In genomic region chr1:204093756-204094155, GRCh38 we compare ENCODE assay signal across 19 cellular contexts. TPM values are rescaled to one million over a fixed set of nuclear protein-coding genes. Genes with fewer than 3 reads are reported as not detected.
DNase-seq lines count a peak whose midpoint lies in the region; ATAC-seq, FAIRE-seq and TF ChIP-seq lines count a peak whose summit lies in the region.
"Had no signal": no experiment of that assay in that cellular context is flagged by ENCODE, and none has a peak within 500 bp of the region (broad histone marks: within the 10 kb centered on the region; RNA-seq: fewer than 3 reads in every experiment).

No MANE protein-coding gene starts in this region.

- intact Hi-C loops in HCT116 (cut with micrococcal nuclease), result no loop called here
- intact Hi-C loops in Panc1 (cut with micrococcal nuclease; ENCODE audit: unreplicated experiment), result no loop called here
- intact Hi-C loops in activated CD4-positive, alpha-beta T cell treated with anti-CD3 and anti-CD28 coated beads, Interleukin-2, amount 10 ng/mL, durations not matched to agents 24 days and 14 days (cut with micrococcal nuclease), result no loop called here

- no peaks in the 10 kb centered on the region for H3K9me3 ChIP-seq in HCT116 (ENCODE audit: control insufficient read depth in 1 of 2, insufficient read depth in 1 of 2, low read depth in 1 of 2, low read length in 2 of 2)
- no peaks in the 10 kb centered on the region for H3K9me3 ChIP-seq in Panc1 (ENCODE audit: control insufficient read depth, insufficient read depth, low read depth, low read length)
- H3K9me3 ChIP-seq in liver (ENCODE audit: control insufficient read depth in 4 of 4, low read length in 3 of 4), result no peaks in the 10 kb centered on the region
- H3K9me3 ChIP-seq in small intestine (ENCODE audit: control insufficient read depth, low read depth), result no peaks in the 10 kb centered on the region

- H3K9me3 Mint-ChIP-seq in activated CD4-positive, alpha-beta T cell treated with anti-CD3 and anti-CD28 coated beads, Interleukin-2, amount 10 ng/mL, durations not matched to agents 24 days and 14 days, result no peaks in the 10 kb centered on the region
- H3K9me3 Mint-ChIP-seq: central memory CD8-positive, alpha-beta T cell; IgD-negative memory B cell; naive thymus-derived CD4-positive, alpha-beta T cell had no signal

- no peak for TF ChIP-seq RAD21 in HCT116 (IDR thresholded peaks at IDR 0.05; ENCODE audit: low read depth)
- TF ChIP-seq RAD21 in liver (IDR thresholded peaks at IDR 0.05), result no peak

- no peaks in the 10 kb centered on the region for H3K36me3 ChIP-seq in HCT116 (ENCODE audit: control insufficient read depth in 1 of 2, insufficient read depth in 2 of 2, low read length in 2 of 2)
- no peaks in the 10 kb centered on the region for H3K36me3 ChIP-seq in Panc1 (ENCODE audit: control insufficient read depth, insufficient read depth, low read length)
- no peaks in the 10 kb centered on the region for H3K36me3 ChIP-seq in liver (ENCODE audit: control insufficient read depth in 4 of 4, insufficient read depth in 3 of 4, low read depth in 1 of 4, low read length in 3 of 4)
- no peaks in the 10 kb centered on the region for H3K36me3 ChIP-seq in small intestine (ENCODE audit: control insufficient read depth in 2 of 2, insufficient read depth in 2 of 2, low read length in 2 of 2)

- RAD21 ChIA-PET in HCT116 (lab: Charles Lee; ENCODE audit: low non-redundant PET in 1 of 2, low total read pairs in 2 of 2, uncharacterized antibody in 2 of 2, unreplicated experiment in 2 of 2), result interaction anchor here in 1 of 2 experiments (0.7 to 0.8 kb wide), 2 partner anchors 13 to 21 kb away, joined by 3 read pairs; partner anchors contain the start of gene SOX13

- H3K79me2 ChIP-seq in HCT116 (ENCODE audit: insufficient read depth, low read length), result peaks cover 35% of the 10 kb centered on the region; the same call in 1 of the 2 replicates

- H3K27me3 Mint-ChIP-seq in activated CD4-positive, alpha-beta T cell treated with anti-CD3 and anti-CD28 coated beads, Interleukin-2, amount 10 ng/mL, durations not matched to agents 24 days and 14 days, result peaks cover 2% of the 10 kb centered on the region
- H3K27me3 Mint-ChIP-seq: central memory CD8-positive, alpha-beta T cell; IgD-negative memory B cell had no signal

- H4K20me1 ChIP-seq in HCT116 (ENCODE audit: insufficient read depth), result no peaks in the 10 kb centered on the region

- no peaks in the 10 kb centered on the region for H3K9me2 ChIP-seq in HCT116 (ENCODE audit: insufficient read depth)

- no peak overlapping the region for H3K4me3 ChIP-seq in HCT116 (replicated peaks in 1 of 2; ENCODE audit: low read depth in 1 of 2, low read length in 2 of 2)
- no peak overlapping the region for H3K4me3 ChIP-seq in Panc1 (ENCODE audit: low read depth in 2 of 2, low read length in 2 of 2)
- H3K4me3 ChIP-seq in liver (ENCODE audit: low read depth in 1 of 3, low read length in 3 of 3), result no peak overlapping the region
- no peak overlapping the region for H3K4me3 ChIP-seq in small intestine (ENCODE audit: low read depth in 1 of 2, low read length in 2 of 2)
- H3K4me3 ChIP-seq: lung had no signal

- H3K27me3 ChIP-seq in HCT116 (ENCODE audit: insufficient read depth, low read length) (no peaks in the 10 kb centered on the region), Panc1 (ENCODE audit: control insufficient read depth, insufficient read depth, low read length) (no peaks in the 10 kb centered on the region), liver (ENCODE audit: control insufficient read depth in 4 of 4, insufficient read depth in 4 of 4, low read length in 3 of 4) (no peaks in the 10 kb centered on the region), small intestine (ENCODE audit: control insufficient read depth in 2 of 2, insufficient read depth in 2 of 2, low read length in 2 of 2) (no peaks in the 10 kb centered on the region)

- DNase-seq in HCT116 (ENCODE audit: low read depth, low spot score), result no peak
- no peak for DNase-seq in Panc1 (ENCODE audit: low read depth, low spot score)
- DNase-seq in small intestine, result no peak
- no peak for DNase-seq in activated CD4-positive, alpha-beta T cell treated with anti-CD3 and anti-CD28 coated beads, Interleukin-2, amount 10 ng/mL, durations not matched to agents 24 days and 14 days
- DNase-seq in HPDE6-E6E7 (ENCODE audit: extremely low spot score), result no peak
- DNase-seq: activated CD4-positive, CD25-positive, alpha-beta regulatory T cell; AML-193; naive thymus-derived CD4-positive, alpha-beta T cell; NCI-H226; SHP77 treated with DMSO at 0.1 percent for 48 hours; stimulated activated CD4-positive, alpha-beta T cell treated with anti-CD3 and anti-CD28 coated beads, Interleukin-15, amount 100 ng/mL, for 24 hours; substantia nigra; T-helper 2 cell had no signal

- no peaks in the 10 kb centered on the region for H3K4me1 Mint-ChIP-seq in activated CD4-positive, alpha-beta T cell treated with anti-CD3 and anti-CD28 coated beads, Interleukin-2, amount 10 ng/mL, durations not matched to agents 24 days and 14 days
- H3K4me1 Mint-ChIP-seq: IgD-negative memory B cell had no signal

- peak overlapping the region; percentile 49; the same call in 1 of the 2 replicates for H3K4me2 ChIP-seq in HCT116 (ENCODE audit: low read length)

- no peaks in the 10 kb centered on the region for H3K36me3 Mint-ChIP-seq in activated CD4-positive, alpha-beta T cell treated with anti-CD3 and anti-CD28 coated beads, Interleukin-2, amount 10 ng/mL, durations not matched to agents 24 days and 14 days (ENCODE audit: low read depth)
- H3K36me3 Mint-ChIP-seq: IgD-negative memory B cell; naive thymus-derived CD4-positive, alpha-beta T cell had no signal

- TF ChIP-seq CTCF in HCT116 (IDR thresholded peaks at IDR 0.05 in 2 of 3, conservative IDR thresholded peaks at IDR 0.05 in 1 of 3; ENCODE audit: borderline replicate concordance in 1 of 3, insufficient read depth in 1 of 3, low read depth in 2 of 3, low read length in 2 of 3) (no peak), Panc1 (IDR thresholded peaks at IDR 0.05) (no peak), liver (IDR thresholded peaks at IDR 0.05; ENCODE audit: low read depth, low read length, missing input control) (no peak)

- H3K4me1 ChIP-seq in HCT116 (ENCODE audit: control insufficient read depth in 1 of 2, insufficient read depth in 2 of 2, low read length in 2 of 2) (peaks cover 32 to 56% of the 10 kb centered on the region in 2 experiments), Panc1 (ENCODE audit: control insufficient read depth, insufficient read depth, low read length) (peaks cover 32% of the 10 kb centered on the region), liver (ENCODE audit: control insufficient read depth in 4 of 4, insufficient read depth in 4 of 4, low read length in 3 of 4) (peaks cover 4 to 40% (median 17%) of the 10 kb centered on the region in 4 donors), small intestine (ENCODE audit: control insufficient read depth in 2 of 2, insufficient read depth in 1 of 2, low read depth in 1 of 2, low read length in 1 of 2) (peaks cover 0 to 7% of the 10 kb centered on the region in 2 donors)

- in situ Hi-C loops in Panc1 (cut with HindIII; ENCODE audit: low pct_unique_long_range_greater_than_20kb, low sequenced_read_pairs), result no loop called here

- ATAC-seq in HCT116 (no peak), Panc1 (no peak), GM19328 (IDR thresholded peaks at IDR 0.05; ENCODE audit: unreplicated experiment) (no peak), HG03045 (IDR thresholded peaks at IDR 0.05; ENCODE audit: unreplicated experiment) (no peak)
- ATAC-seq: naive thymus-derived CD4-positive, alpha-beta T cell had no signal

- no peak overlapping the region for H3K9ac ChIP-seq in HCT116 (ENCODE audit: low read length)
- peak overlapping the region in 1 of 2 donors; percentile 24 for H3K9ac ChIP-seq in liver (ENCODE audit: low read depth in 1 of 2, low read length in 2 of 2)

- BruUV-seq in HCT116 (replicated peaks; lab: Mats Ljungman, UMichigan), result no TSS peak
- no TSS peak for BruUV-seq in Panc1 (replicated peaks; lab: Mats Ljungman, UMichigan)

- FAIRE-seq in small intestine (lab: Jason Lieb, UNC), result no peak

- no peak for TF ChIP-seq POLR2A in HCT116 (IDR thresholded peaks at IDR 0.05; ENCODE audit: borderline replicate concordance, extremely low read depth, insufficient read depth, insufficient read length)

- H3K4me3 Mint-ChIP-seq in activated CD4-positive, alpha-beta T cell treated with anti-CD3 and anti-CD28 coated beads, Interleukin-2, amount 10 ng/mL, durations not matched to agents 24 days and 14 days, result no peak overlapping the region
- H3K4me3 Mint-ChIP-seq: central memory CD8-positive, alpha-beta T cell; IgD-negative memory B cell; naive thymus-derived CD4-positive, alpha-beta T cell had no signal

- 81% methylated on average over 1 of the region's 1 CpG for WGBS in liver
- 67 to 92% (median 77%) methylated on average over 1 of the region's 1 CpG for WGBS in small intestine, 3 donors

- H3K27ac Mint-ChIP-seq in activated CD4-positive, alpha-beta T cell treated with anti-CD3 and anti-CD28 coated beads, Interleukin-2, amount 10 ng/mL, durations not matched to agents 24 days and 14 days, result no peak overlapping the region
- H3K27ac Mint-ChIP-seq: IgD-negative memory B cell; naive thymus-derived CD4-positive, alpha-beta T cell had no signal

- CTCF ChIA-PET in HCT116 (lab: Charles Lee), result no interaction called here
- CTCF ChIA-PET in Panc1 (lab: Charles Lee), result no interaction called here

- H3K27ac ChIP-seq in HCT116 (ENCODE audit: low read depth, low read length), result no peak overlapping the region
- H3K27ac ChIP-seq in Panc1 (ENCODE audit: low read length), result peak overlapping the region; percentile 40; the same call in 1 of the 2 replicates
- H3K27ac ChIP-seq in liver (ENCODE audit: low read depth in 1 of 2, low read length in 2 of 2), result peak overlapping the region; percentile 83
- H3K27ac ChIP-seq in small intestine (ENCODE audit: low read depth in 1 of 2, low read length in 1 of 2), result peak overlapping the region; percentile 80 to 89

- POLR2A ChIA-PET in HCT116 (lab: Charles Lee), result no interaction called here
- POLR2A ChIA-PET in Panc1 (lab: Charles Lee), result no interaction called here

- no peak overlapping the region for H2AFZ ChIP-seq in HCT116 (ENCODE audit: low read depth, low read length, poor library complexity, severe bottlenecking)

RNA-seq across cellular contexts. Expression of gene SOX13, which starts 20.8 kb away (rescaled TPM):
- 35.6 TPM for total RNA-seq in HCT116 (2021; ENCODE audit: unreplicated experiment)
- 24.6 and 25.2 TPM in 2 replicates for polyA plus RNA-seq in HCT116 (2012)
- 53.0 TPM for total RNA-seq in Panc1 (2021; ENCODE audit: unreplicated experiment)
- polyA plus RNA-seq in Panc1 (2012; ENCODE audit: insufficient read length), result 60.8 TPM
- 10 to 100 TPM in 1 of 2 donors, 1 to 10 TPM in 1; 8.4 to 15.5 TPM for total RNA-seq in liver
- 1 to 10 TPM; 7.8 to 9.1 TPM for polyA plus RNA-seq in liver
- 10 to 100 TPM; 12.4 to 19.9 (median 17.4) TPM for polyA plus RNA-seq in small intestine
- total RNA-seq in activated CD4-positive, alpha-beta T cell treated with anti-CD3 and anti-CD28 coated beads, Interleukin-2, amount 10 ng/mL, durations not matched to agents 24 days and 14 days, result 0.17 TPM in 1 of 2 replicates, not detected in the other
- polyA plus RNA-seq: naive thymus-derived CD4-positive, alpha-beta T cell had no signal

RNA-seq across cellular contexts. Expression of gene ETNK2, which starts 58.1 kb away (rescaled TPM):
- 16.1 TPM for total RNA-seq in HCT116 (2021; ENCODE audit: unreplicated experiment)
- polyA plus RNA-seq in HCT116 (2012), result 17.3 and 20.5 TPM in 2 replicates
- total RNA-seq in Panc1 (2021; ENCODE audit: unreplicated experiment), result 6.7 TPM
- polyA plus RNA-seq in Panc1 (2012; ENCODE audit: insufficient read length), result 6.0 TPM
- 100 to 1,000 TPM in 1 of 2 donors, 10 to 100 TPM in 1; 24.5 to 119 TPM for total RNA-seq in liver
- polyA plus RNA-seq in liver, result 10 to 100 TPM; 66.6 to 91.0 TPM
- 1 to 10 TPM in 2 of 3 donors, under 1 TPM in 1; 0.22 to 5.1 (median 1.4) TPM for polyA plus RNA-seq in small intestine
- 0.07 TPM in 1 of 2 replicates, not detected in the other for total RNA-seq in activated CD4-positive, alpha-beta T cell treated with anti-CD3 and anti-CD28 coated beads, Interleukin-2, amount 10 ng/mL, durations not matched to agents 24 days and 14 days
